In the genomic region with DNA sequence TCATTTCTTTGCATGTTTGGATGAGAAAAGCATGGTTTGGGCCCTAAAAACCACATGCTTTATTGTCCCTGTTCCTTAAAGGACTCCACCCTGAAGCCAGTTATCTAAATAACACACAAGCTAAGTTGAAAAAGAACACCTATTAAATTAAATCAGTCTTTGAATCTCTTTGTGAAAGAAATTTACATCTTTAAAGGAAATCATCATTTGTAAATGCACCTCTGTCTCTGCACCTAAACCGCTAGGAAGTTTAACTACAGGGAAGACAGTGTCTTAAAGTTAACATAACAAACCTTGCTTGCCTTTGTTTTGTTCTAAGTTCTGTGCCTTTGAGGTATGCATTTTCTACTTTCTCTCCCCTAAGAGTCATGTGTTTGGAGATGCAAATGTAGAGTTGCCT, we compare ENCODE assay signal across 2 cellular contexts.
TF ChIP-seq lines count a peak whose summit lies in the region.

No MANE protein-coding gene starts in this region.

TF ChIP-seq in H1, 55 proteins besides CTCF, POLR2A, EP300 and RAD21:
- TF ChIP-seq, protein P1, sequence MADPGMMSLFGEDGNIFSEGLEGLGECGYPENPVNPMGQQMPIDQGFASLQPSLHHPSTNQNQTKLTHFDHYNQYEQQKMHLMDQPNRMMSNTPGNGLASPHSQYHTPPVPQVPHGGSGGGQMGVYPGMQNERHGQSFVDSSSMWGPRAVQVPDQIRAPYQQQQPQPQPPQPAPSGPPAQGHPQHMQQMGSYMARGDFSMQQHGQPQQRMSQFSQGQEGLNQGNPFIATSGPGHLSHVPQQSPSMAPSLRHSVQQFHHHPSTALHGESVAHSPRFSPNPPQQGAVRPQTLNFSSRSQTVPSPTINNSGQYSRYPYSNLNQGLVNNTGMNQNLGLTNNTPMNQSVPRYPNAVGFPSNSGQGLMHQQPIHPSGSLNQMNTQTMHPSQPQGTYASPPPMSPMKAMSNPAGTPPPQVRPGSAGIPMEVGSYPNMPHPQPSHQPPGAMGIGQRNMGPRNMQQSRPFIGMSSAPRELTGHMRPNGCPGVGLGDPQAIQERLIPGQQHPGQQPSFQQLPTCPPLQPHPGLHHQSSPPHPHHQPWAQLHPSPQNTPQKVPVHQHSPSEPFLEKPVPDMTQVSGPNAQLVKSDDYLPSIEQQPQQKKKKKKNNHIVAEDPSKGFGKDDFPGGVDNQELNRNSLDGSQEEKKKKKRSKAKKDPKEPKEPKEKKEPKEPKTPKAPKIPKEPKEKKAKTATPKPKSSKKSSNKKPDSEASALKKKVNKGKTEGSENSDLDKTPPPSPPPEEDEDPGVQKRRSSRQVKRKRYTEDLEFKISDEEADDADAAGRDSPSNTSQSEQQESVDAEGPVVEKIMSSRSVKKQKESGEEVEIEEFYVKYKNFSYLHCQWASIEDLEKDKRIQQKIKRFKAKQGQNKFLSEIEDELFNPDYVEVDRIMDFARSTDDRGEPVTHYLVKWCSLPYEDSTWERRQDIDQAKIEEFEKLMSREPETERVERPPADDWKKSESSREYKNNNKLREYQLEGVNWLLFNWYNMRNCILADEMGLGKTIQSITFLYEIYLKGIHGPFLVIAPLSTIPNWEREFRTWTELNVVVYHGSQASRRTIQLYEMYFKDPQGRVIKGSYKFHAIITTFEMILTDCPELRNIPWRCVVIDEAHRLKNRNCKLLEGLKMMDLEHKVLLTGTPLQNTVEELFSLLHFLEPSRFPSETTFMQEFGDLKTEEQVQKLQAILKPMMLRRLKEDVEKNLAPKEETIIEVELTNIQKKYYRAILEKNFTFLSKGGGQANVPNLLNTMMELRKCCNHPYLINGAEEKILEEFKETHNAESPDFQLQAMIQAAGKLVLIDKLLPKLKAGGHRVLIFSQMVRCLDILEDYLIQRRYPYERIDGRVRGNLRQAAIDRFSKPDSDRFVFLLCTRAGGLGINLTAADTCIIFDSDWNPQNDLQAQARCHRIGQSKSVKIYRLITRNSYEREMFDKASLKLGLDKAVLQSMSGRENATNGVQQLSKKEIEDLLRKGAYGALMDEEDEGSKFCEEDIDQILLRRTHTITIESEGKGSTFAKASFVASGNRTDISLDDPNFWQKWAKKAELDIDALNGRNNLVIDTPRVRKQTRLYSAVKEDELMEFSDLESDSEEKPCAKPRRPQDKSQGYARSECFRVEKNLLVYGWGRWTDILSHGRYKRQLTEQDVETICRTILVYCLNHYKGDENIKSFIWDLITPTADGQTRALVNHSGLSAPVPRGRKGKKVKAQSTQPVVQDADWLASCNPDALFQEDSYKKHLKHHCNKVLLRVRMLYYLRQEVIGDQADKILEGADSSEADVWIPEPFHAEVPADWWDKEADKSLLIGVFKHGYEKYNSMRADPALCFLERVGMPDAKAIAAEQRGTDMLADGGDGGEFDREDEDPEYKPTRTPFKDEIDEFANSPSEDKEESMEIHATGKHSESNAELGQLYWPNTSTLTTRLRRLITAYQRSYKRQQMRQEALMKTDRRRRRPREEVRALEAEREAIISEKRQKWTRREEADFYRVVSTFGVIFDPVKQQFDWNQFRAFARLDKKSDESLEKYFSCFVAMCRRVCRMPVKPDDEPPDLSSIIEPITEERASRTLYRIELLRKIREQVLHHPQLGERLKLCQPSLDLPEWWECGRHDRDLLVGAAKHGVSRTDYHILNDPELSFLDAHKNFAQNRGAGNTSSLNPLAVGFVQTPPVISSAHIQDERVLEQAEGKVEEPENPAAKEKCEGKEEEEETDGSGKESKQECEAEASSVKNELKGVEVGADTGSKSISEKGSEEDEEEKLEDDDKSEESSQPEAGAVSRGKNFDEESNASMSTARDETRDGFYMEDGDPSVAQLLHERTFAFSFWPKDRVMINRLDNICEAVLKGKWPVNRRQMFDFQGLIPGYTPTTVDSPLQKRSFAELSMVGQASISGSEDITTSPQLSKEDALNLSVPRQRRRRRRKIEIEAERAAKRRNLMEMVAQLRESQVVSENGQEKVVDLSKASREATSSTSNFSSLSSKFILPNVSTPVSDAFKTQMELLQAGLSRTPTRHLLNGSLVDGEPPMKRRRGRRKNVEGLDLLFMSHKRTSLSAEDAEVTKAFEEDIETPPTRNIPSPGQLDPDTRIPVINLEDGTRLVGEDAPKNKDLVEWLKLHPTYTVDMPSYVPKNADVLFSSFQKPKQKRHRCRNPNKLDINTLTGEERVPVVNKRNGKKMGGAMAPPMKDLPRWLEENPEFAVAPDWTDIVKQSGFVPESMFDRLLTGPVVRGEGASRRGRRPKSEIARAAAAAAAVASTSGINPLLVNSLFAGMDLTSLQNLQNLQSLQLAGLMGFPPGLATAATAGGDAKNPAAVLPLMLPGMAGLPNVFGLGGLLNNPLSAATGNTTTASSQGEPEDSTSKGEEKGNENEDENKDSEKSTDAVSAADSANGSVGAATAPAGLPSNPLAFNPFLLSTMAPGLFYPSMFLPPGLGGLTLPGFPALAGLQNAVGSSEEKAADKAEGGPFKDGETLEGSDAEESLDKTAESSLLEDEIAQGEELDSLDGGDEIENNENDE (IDR thresholded peaks at IDR 0.05; ENCODE audit: insufficient replicate concordance, low read length), result peak; percentile 93
- no peak for TF ChIP-seq JUND (IDR thresholded peaks at IDR 0.05; ENCODE audit: low read length)
- peak; percentile 66; the same call in 1 of the 2 replicates for TF ChIP-seq POU5F1 (IDR thresholded peaks at IDR 0.05; ENCODE audit: low read depth, low read length)
- no peak for TF ChIP-seq CHD2 (IDR thresholded peaks at IDR 0.05; ENCODE audit: low read length)
- TF ChIP-seq RFX5 (IDR thresholded peaks at IDR 0.05; ENCODE audit: borderline replicate concordance, low read depth, low read length), result no peak

TF ChIP-seq in GM12891, 5 proteins besides CTCF, POLR2A, EP300 and RAD21 (continued from another document):
- no peak for TF ChIP-seq POLR2AphosphoS5 (IDR thresholded peaks at IDR 0.05; ENCODE audit: low read depth, low read length)
- TF ChIP-seq SPI1 (IDR thresholded peaks at IDR 0.05; ENCODE audit: low read depth, low read length), result no peak
